ENCODE assay signal across 9 cellular contexts in genomic region chr3:146326875-146327543, GRCh38.
DNase-seq lines count a peak whose midpoint lies in the region; ATAC-seq and TF ChIP-seq lines count a peak whose summit lies in the region.
"Had no signal": no experiment of that assay in that cellular context is flagged by ENCODE, and none has a peak within 500 bp of the region (broad histone marks: within the 10 kb centered on the region; RNA-seq: fewer than 3 reads in every experiment).

No MANE protein-coding gene starts in this region.

- ATAC-seq in GM21825 (IDR thresholded peaks at IDR 0.05; ENCODE audit: unreplicated experiment) (no peak), HG03354 (IDR thresholded peaks at IDR 0.05; ENCODE audit: poor library complexity, severe bottlenecking, unreplicated experiment) (no peak), GM19452 (IDR thresholded peaks at IDR 0.05; ENCODE audit: unreplicated experiment) (no peak)

- intact Hi-C loops in colonic mucosa (cut with DNase I), result loop anchor here (5.0 kb wide), 2 partner anchors 110 to 260 kb away; no protein-coding TSS in a partner anchor

- peak; percentile 2 for DNase-seq in NCI-H524 treated with DMSO at 0.1 percent for 48 hours (lab: John Stamatoyannopoulos, UW)
- DNase-seq in colonic mucosa, result peak; percentile 45
- DNase-seq in midbrain (lab: John Stamatoyannopoulos, UW), result peak; percentile 38
- DNase-seq in GF-D8 (lab: John Stamatoyannopoulos, UW), result no peak

- H3K36me3 ChIP-seq in colonic mucosa, result no peaks in the 10 kb centered on the region

- no peaks in the 10 kb centered on the region for H3K4me1 ChIP-seq in colonic mucosa

- no peak overlapping the region for H3K9ac ChIP-seq in colonic mucosa (ENCODE audit: low read depth in 2 of 2, low read length in 2 of 2)

- H3K27ac ChIP-seq in colonic mucosa, result no peak overlapping the region
- H3K27ac ChIP-seq: skin epidermis had no signal

- no peaks in the 10 kb centered on the region for H3K27me3 ChIP-seq in colonic mucosa

- H3K4me3 ChIP-seq in colonic mucosa, result no peak overlapping the region
- H3K4me3 ChIP-seq: skin epidermis had no signal

- TF ChIP-seq CTCF in GM12874 (IDR thresholded peaks at IDR 0.05; ENCODE audit: insufficient read depth, low read depth, low read length) (0 out of 2 replicates have a peak, but pooled peaks have one; percentile 13), colonic mucosa (IDR thresholded peaks at IDR 0.05) (peak; percentile 55)

- H3K9me3 ChIP-seq in colonic mucosa, result no peaks in the 10 kb centered on the region
